In the genomic region with DNA sequence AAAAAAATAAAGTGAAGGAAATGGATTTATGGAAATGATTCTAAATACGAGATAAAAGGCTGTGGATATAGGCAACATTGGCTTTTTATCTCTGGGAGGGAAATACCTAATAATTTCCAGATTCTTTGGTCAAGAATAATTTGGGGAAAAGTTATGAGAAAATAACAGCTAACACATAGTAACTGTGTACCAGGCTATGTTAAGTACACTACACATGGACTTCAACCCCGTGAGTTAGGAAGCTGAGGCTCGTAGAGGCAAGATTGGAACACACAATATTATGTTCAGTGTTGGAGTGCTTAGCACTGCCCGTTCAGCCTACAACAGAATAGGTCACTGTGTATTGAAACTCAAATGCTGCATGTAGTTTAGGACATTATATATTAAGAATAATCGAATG, we compare ENCODE assay signal across 19 cellular contexts. TPM values are rescaled to one million over a fixed set of nuclear protein-coding genes. Genes with fewer than 3 reads are reported as not detected.
DNase-seq lines count a peak whose midpoint lies in the region; ATAC-seq, FAIRE-seq and TF ChIP-seq lines count a peak whose summit lies in the region.
"Had no signal": no experiment of that assay in that cellular context is flagged by ENCODE, and none has a peak within 500 bp of the region (broad histone marks: within the 10 kb centered on the region; RNA-seq: fewer than 3 reads in every experiment).

No MANE protein-coding gene starts in this region.

- peak overlapping the region; percentile 58 for H2AFZ ChIP-seq in HCT116 (ENCODE audit: low read depth, low read length, poor library complexity, severe bottlenecking)

- H3K27ac ChIP-seq in A549 (no peak overlapping the region), HCT116 (ENCODE audit: low read depth, low read length) (no peak overlapping the region)

- FAIRE-seq in A549 (lab: Jason Lieb, UNC) = no peak

- no peak overlapping the region for H3K9ac ChIP-seq in HCT116 (ENCODE audit: low read length)

- no peak overlapping the region for H3K4me3 ChIP-seq in A549
- H3K4me3 ChIP-seq in HCT116 (replicated peaks in 1 of 2; ENCODE audit: low read depth in 1 of 2, low read length in 2 of 2) = no peak overlapping the region
- no peak overlapping the region for H3K4me3 ChIP-seq in mucosa of descending colon

- in situ Hi-C loops in SK-MEL-5 (cut with HindIII; ENCODE audit: low pct_unique_long_range_greater_than_20kb, low sequenced_read_pairs) = no loop called here

- TF ChIP-seq CTCF in A549 (IDR thresholded peaks at IDR 0.05) (no peak), HCT116 (IDR thresholded peaks at IDR 0.05 in 2 of 3, conservative IDR thresholded peaks at IDR 0.05 in 1 of 3; ENCODE audit: borderline replicate concordance in 1 of 3, insufficient read depth in 1 of 3, low read depth in 2 of 3, low read length in 2 of 3) (no peak), mucosa of descending colon (IDR thresholded peaks at IDR 0.05) (no peak), MCF 10A (IDR thresholded peaks at IDR 0.05; ENCODE audit: unreplicated experiment) (no peak)

- intact Hi-C loops in HCT116 (cut with micrococcal nuclease) (loop anchor here (2.0 kb wide), 2 partner anchors 187 to 491 kb away; no protein-coding TSS in a partner anchor), mucosa of descending colon (cut with DNase I, micrococcal nuclease) (loop anchor here in 1 of 2 donors (2.0 kb wide), 2 partner anchors 61 to 69 kb away; a partner anchor contains a TSS), MCF 10A (cut with micrococcal nuclease) (loop anchor here (1.0 to 2.0 kb wide), 2 partner anchors 34 to 187 kb away; a partner anchor contains a TSS)

- DNase-seq in A549 (ENCODE audit: low read depth in 1 of 2, low spot score in 1 of 2) = no peak
- no peak for DNase-seq in HCT116 (ENCODE audit: low read depth, low spot score)
- peak; percentile 39 for DNase-seq in SK-MEL-5 (ENCODE audit: low read depth, low spot score)
- peak in 1 of 3 donors; percentile 27 for DNase-seq in mucosa of descending colon
- DNase-seq in MCF 10A (ENCODE audit: unreplicated experiment) = no peak
- DNase-seq in putamen (ENCODE audit: low spot score) = no peak
- no peak for DNase-seq in GM19238 (ENCODE audit: insufficient read length, low spot score)
- no peak for DNase-seq in EL
- DNase-seq: ACHN; activated naive CD8-positive, alpha-beta T cell treated with anti-CD3 and anti-CD28 coated beads, Interleukin-2, amount 50 U/mL, for 24 hours; activated T-cell treated with anti-CD3 and anti-CD28 coated beads, Interleukin-2, amount 50 U/mL, for 48 hours; cerebellar nuclear complex; erythroblast; islet precursor cell; NCI-H187; NCI-H524 treated with DMSO at 0.1 percent for 48 hours; retina; SHP77 had no signal

- no peak for TF ChIP-seq EP300 in A549 (IDR thresholded peaks at IDR 0.05)

- CTCF ChIA-PET in A549 (lab: Yijun Ruan, JAX) (no interaction called here), HCT116 (lab: Charles Lee) (no interaction called here), MCF 10A (lab: Yijun Ruan, JAX) (interaction anchor here (0.6 kb wide), 1 partner anchor 504 kb away, joined by 3 read pairs; no protein-coding TSS in a partner anchor)

- H3K36me3 Mint-ChIP-seq in MCF 10A (ENCODE audit: insufficient read depth, unreplicated experiment) = peaks cover 13% of the 10 kb centered on the region

- POLR2A ChIA-PET in A549 (lab: Yijun Ruan, JAX) (no interaction called here), HCT116 (lab: Charles Lee) (no interaction called here), MCF 10A (lab: Yijun Ruan, JAX) (interaction anchor here (1.0 to 3.5 kb wide), 2 partner anchors 11 to 35 kb away, joined by 3 to 52 read pairs; a partner anchor contains a TSS)

- H3K9me3 Mint-ChIP-seq in MCF 10A (ENCODE audit: unreplicated experiment) = no peaks in the 10 kb centered on the region
- H3K9me3 Mint-ChIP-seq: activated naive CD8-positive, alpha-beta T cell treated with anti-CD3 and anti-CD28 coated beads, Interleukin-2, amount 50 U/mL, for 24 hours had no signal

- BruUV-seq in HCT116 (replicated peaks; lab: Mats Ljungman, UMichigan) (no TSS peak), MCF 10A (replicated peaks; lab: Mats Ljungman, UMichigan) (no TSS peak)

- H3K4me2 ChIP-seq in A549 (peak overlapping the region; percentile 80), HCT116 (ENCODE audit: low read length) (peak overlapping the region; percentile 90)

- WGBS in A549 (ENCODE audit: missing lambda C conversion rate) = 32% methylated on average over 5 of the region's 5 CpGs

- H3K36me3 ChIP-seq in HCT116 (ENCODE audit: control insufficient read depth in 1 of 2, insufficient read depth in 2 of 2, low read length in 2 of 2) (no peaks in the 10 kb centered on the region), mucosa of descending colon (ENCODE audit: low read depth) (no peaks in the 10 kb centered on the region)
- H3K36me3 ChIP-seq: tibial nerve had no signal

- H3K9me2 ChIP-seq in HCT116 (ENCODE audit: insufficient read depth) = no peaks in the 10 kb centered on the region

- H3K4me1 Mint-ChIP-seq in MCF 10A (ENCODE audit: insufficient read depth, unreplicated experiment) = peaks cover 32% of the 10 kb centered on the region

- RAD21 ChIA-PET in HCT116 (lab: Charles Lee; ENCODE audit: low non-redundant PET in 1 of 2, low total read pairs in 2 of 2, uncharacterized antibody in 2 of 2, unreplicated experiment in 2 of 2) = interaction anchor here in 1 of 2 experiments (0.7 kb wide), 1 partner anchor 1029 kb away, joined by 3 read pairs; no protein-coding TSS in a partner anchor

- H3K4me3 Mint-ChIP-seq in MCF 10A (ENCODE audit: unreplicated experiment) = no peak overlapping the region

- no peaks in the 10 kb centered on the region for H3K27me3 Mint-ChIP-seq in MCF 10A (ENCODE audit: insufficient read depth, unreplicated experiment)

- ATAC-seq in A549 (no peak), HCT116 (no peak), mucosa of descending colon (peak; percentile 60)
- ATAC-seq: activated naive CD8-positive, alpha-beta T cell treated with anti-CD3 and anti-CD28 coated beads, Interleukin-2, amount 50 U/mL, for 24 hours had no signal

- no peaks in the 10 kb centered on the region for H3K79me2 ChIP-seq in HCT116 (ENCODE audit: insufficient read depth, low read length)

- H3K4me1 ChIP-seq in A549 = peaks cover 34% of the 10 kb centered on the region
- peaks cover 12 to 44% of the 10 kb centered on the region in 2 experiments for H3K4me1 ChIP-seq in HCT116 (ENCODE audit: control insufficient read depth in 1 of 2, insufficient read depth in 2 of 2, low read length in 2 of 2)
- H3K4me1 ChIP-seq in mucosa of descending colon (ENCODE audit: low read depth) = peaks cover 15% of the 10 kb centered on the region

- H3K9me3 ChIP-seq in A549 (no peaks in the 10 kb centered on the region), HCT116 (ENCODE audit: control insufficient read depth in 1 of 2, insufficient read depth in 1 of 2, low read depth in 1 of 2, low read length in 2 of 2) (no peaks in the 10 kb centered on the region), mucosa of descending colon (no peaks in the 10 kb centered on the region)
- H3K9me3 ChIP-seq: tibial nerve had no signal

- TF ChIP-seq POLR2A in A549 (IDR thresholded peaks at IDR 0.05; ENCODE audit: low read length) (no peak), HCT116 (IDR thresholded peaks at IDR 0.05; ENCODE audit: borderline replicate concordance, extremely low read depth, insufficient read depth, insufficient read length) (no peak)

- H3K27me3 ChIP-seq in HCT116 (ENCODE audit: insufficient read depth, low read length) = no peaks in the 10 kb centered on the region
- H3K27me3 ChIP-seq: tibial nerve had no signal

- TF ChIP-seq RAD21 in A549 (conservative IDR thresholded peaks at IDR 0.05 in 1 of 2, IDR thresholded peaks at IDR 0.05 in 1 of 2) = no peak
- TF ChIP-seq RAD21 in HCT116 (IDR thresholded peaks at IDR 0.05; ENCODE audit: low read depth) = no peak

- no peak overlapping the region for H3K27ac Mint-ChIP-seq in MCF 10A (ENCODE audit: low read depth, unreplicated experiment)

- no peaks in the 10 kb centered on the region for H4K20me1 ChIP-seq in HCT116 (ENCODE audit: insufficient read depth)

TF ChIP-seq in A549, 52 proteins besides CTCF, POLR2A, EP300 and RAD21 (continues in another document):
- TF ChIP-seq ESRRA (IDR thresholded peaks at IDR 0.05; ENCODE audit: borderline replicate concordance, low read length) = no peak
- no peak for TF ChIP-seq NR3C1 (IDR thresholded peaks at IDR 0.05)
- TF ChIP-seq, protein P1, sequence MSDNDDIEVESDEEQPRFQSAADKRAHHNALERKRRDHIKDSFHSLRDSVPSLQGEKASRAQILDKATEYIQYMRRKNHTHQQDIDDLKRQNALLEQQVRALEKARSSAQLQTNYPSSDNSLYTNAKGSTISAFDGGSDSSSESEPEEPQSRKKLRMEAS (IDR thresholded peaks at IDR 0.05) = no peak

TF ChIP-seq in HCT116, 20 proteins besides CTCF, POLR2A, EP300 and RAD21 (continues in another document):
- TF ChIP-seq SRF (IDR thresholded peaks at IDR 0.05; ENCODE audit: low read depth) (no peak), TCF7L2 (IDR thresholded peaks at IDR 0.05; ENCODE audit: borderline replicate concordance, extremely low read depth, insufficient read depth, insufficient read length) (no peak), POLR2AphosphoS5 (IDR thresholded peaks at IDR 0.05; ENCODE audit: low read depth, low read length) (no peak), ZNF274 (IDR thresholded peaks at IDR 0.05; ENCODE audit: low read depth, low read length) (no peak), SP1 (IDR thresholded peaks at IDR 0.05; ENCODE audit: low read depth) (no peak), EZH2phosphoT487 (IDR thresholded peaks at IDR 0.05; ENCODE audit: borderline replicate concordance) (no peak), CEBPB (IDR thresholded peaks at IDR 0.05; ENCODE audit: low read depth) (no peak), ZFX (IDR thresholded peaks at IDR 0.05) (no peak), FOSL1 (IDR thresholded peaks at IDR 0.05; ENCODE audit: low read depth) (no peak), YY1 (IDR thresholded peaks at IDR 0.05; ENCODE audit: extremely low read depth, insufficient replicate concordance, low read depth, low read length) (no peak)
- TF ChIP-seq, protein P2, sequence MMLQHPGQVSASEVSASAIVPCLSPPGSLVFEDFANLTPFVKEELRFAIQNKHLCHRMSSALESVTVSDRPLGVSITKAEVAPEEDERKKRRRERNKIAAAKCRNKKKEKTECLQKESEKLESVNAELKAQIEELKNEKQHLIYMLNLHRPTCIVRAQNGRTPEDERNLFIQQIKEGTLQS (IDR thresholded peaks at IDR 0.05) = no peak

RNA-seq across cellular contexts. Expression of a gene that starts 34.3 kb away (rescaled TPM):
- polyA plus RNA-seq in A549 (2011; rRNA removed) = 39.6 and 41.9 TPM in 2 replicates
- 7.9 and 8.6 TPM in 2 replicates for polyA plus RNA-seq in A549 (2012; cell fraction: cytosol; rRNA removed)
- polyA plus RNA-seq in A549 (2012; cell fraction: nucleus; rRNA removed) = 5.6 and 8.6 TPM in 2 replicates
- 26.6 to 28.3 TPM (median 27.8 TPM) in 3 replicates for polyA plus RNA-seq in A549 (2017; fragmentation: RNase III; extraction: RNeasy Plus Mini Kit Qiagen cat#74134 plus additional on column Dnase treatment)
- polyA minus RNA-seq in A549 (2011; rRNA and poly(A)+ RNA removed) = 76.4 and 79.8 TPM in 2 replicates
- 80.7 TPM for total RNA-seq in HCT116 (2021; ENCODE audit: unreplicated experiment)
- 28.0 and 28.2 TPM in 2 replicates for polyA plus RNA-seq in HCT116 (2012)
- 97.5 and 103 TPM in 2 replicates for total RNA-seq in SK-MEL-5 (2014; rRNA removed; shearing (Covaris generic))
- 40.0 and 46.9 TPM in 2 replicates for polyA plus RNA-seq in SK-MEL-5 (2015; cell fraction: cytosol; rRNA removed)
- polyA plus RNA-seq in SK-MEL-5 (2015; cell fraction: nucleus; rRNA removed) = 36.5 and 40.3 TPM in 2 replicates
- 10 to 100 TPM; 42.9 to 83.5 (median 77.9) TPM for total RNA-seq in mucosa of descending colon
- 37.4 and 62.5 TPM in 2 replicates for total RNA-seq in MCF 10A (2022)
